In genomic region chr20:49624988-49625387, GRCh38 we compare ENCODE assay signal across 11 cellular contexts. TPM values are rescaled to one million over a fixed set of nuclear protein-coding genes. Genes with fewer than 3 reads are reported as not detected.
DNase-seq lines count a peak whose midpoint lies in the region; ATAC-seq, FAIRE-seq and TF ChIP-seq lines count a peak whose summit lies in the region.
"Not testable (repeated sequence)": the region's sequence is repeated elsewhere in the genome, so short reads cannot be mapped to it uniquely, and the experiment has no call there.
"Had no signal": no experiment of that assay in that cellular context is flagged by ENCODE, and none has a peak within 500 bp of the region (broad histone marks: within the 10 kb centered on the region; RNA-seq: fewer than 3 reads in every experiment).

No MANE protein-coding gene starts in this region.

- H2AFZ ChIP-seq in OCI-LY1 (ENCODE audit: low read length) (peak overlapping the region; percentile 26; the same call in 1 of the 2 replicates), SU-DHL-6 (ENCODE audit: low read depth, low read length, severe bottlenecking) (peak overlapping the region; percentile 40)
- H2AFZ ChIP-seq in H1 (ENCODE audit: low read length); HepG2 (ENCODE audit: low read length); trophoblast cell (ENCODE audit: insufficient read depth, low read length, poor library complexity): not testable (repeated sequence)

- H3K23ac ChIP-seq in H1 (ENCODE audit: insufficient read length); trophoblast cell (ENCODE audit: low read length): not testable (repeated sequence)

- intact Hi-C loops in HepG2 (cut with micrococcal nuclease; ENCODE audit: unreplicated experiment): not testable (repeated sequence)

- 0 out of 2 replicates have a peak overlapping the region, but pooled peaks have one; percentile 10 for H2AK5ac ChIP-seq in H1 (ENCODE audit: low read depth, low read length)
- H2AK5ac ChIP-seq in trophoblast cell (ENCODE audit: low read length): not testable (repeated sequence)

- H2BK120ac ChIP-seq in H1 (replicated peaks; ENCODE audit: low read depth, low read length); trophoblast cell (ENCODE audit: insufficient read depth, low read length, poor library complexity): not testable (repeated sequence)

- H4K5ac ChIP-seq in H1 (ENCODE audit: insufficient read length, low read depth, low read length): not testable (repeated sequence)

- not testable (repeated sequence) for H4K12ac ChIP-seq in trophoblast cell (ENCODE audit: low read depth, low read length)

- not testable (repeated sequence) for H2BK15ac ChIP-seq in H1 (ENCODE audit: low read length)

- H3K18ac ChIP-seq in H1 (ENCODE audit: extremely low read depth, low read length); trophoblast cell (ENCODE audit: low read length): not testable (repeated sequence)

- H3F3A ChIP-seq in OCI-LY1 (ENCODE audit: insufficient read depth, low read length): not testable (repeated sequence)
- H3F3A ChIP-seq in SU-DHL-6 (ENCODE audit: insufficient read depth): peaks cover 80% of the 10 kb centered on the region

- not testable (repeated sequence) for H3K4ac ChIP-seq in H1 (replicated peaks; ENCODE audit: insufficient read length, low read depth, low read length); trophoblast cell (ENCODE audit: low read depth, low read length)

- not testable (repeated sequence) for TF ChIP-seq EP300 in H1 (IDR thresholded peaks at IDR 0.05; ENCODE audit: borderline replicate concordance in 1 of 2, low read depth in 2 of 2, low read length in 2 of 2); HepG2 (IDR thresholded peaks at IDR 0.05; ENCODE audit: low read depth in 2 of 2, low read length in 2 of 2); HepG2 (CRISPR knock-in tag; IDR thresholded peaks at IDR 0.05; ENCODE audit: borderline replicate concordance)

- H4K8ac ChIP-seq in H1 (ENCODE audit: extremely low read depth, insufficient read depth, low read length); trophoblast cell (ENCODE audit: low read depth, low read length): not testable (repeated sequence)

- not testable (repeated sequence) for H4K20me1 ChIP-seq in BLaER1 treated with 17β-estradiol and CSF1 and Interleukin-3, amounts not matched to agents 10 nM and 100 nM; OCI-LY1 (ENCODE audit: insufficient read depth, low read length); SU-DHL-6 (ENCODE audit: low read depth, low read length); H1 (replicated peaks in 1 of 2; ENCODE audit: control insufficient read depth in 1 of 2, insufficient read depth in 2 of 2, low read length in 2 of 2); HepG2 (ENCODE audit: insufficient read depth, low read length)

- TF ChIP-seq RAD21 in H1 (IDR thresholded peaks at IDR 0.05 in 1 of 2, conservative IDR thresholded peaks at IDR 0.05 in 1 of 2; ENCODE audit: low read depth in 2 of 2, low read length in 2 of 2); HepG2 (CRISPR knock-in tag; IDR thresholded peaks at IDR 0.05): not testable (repeated sequence)

- not testable (repeated sequence) for TF ChIP-seq CTCF in OCI-LY1 (IDR thresholded peaks at IDR 0.05; ENCODE audit: low read length); SU-DHL-6 (IDR thresholded peaks at IDR 0.05; ENCODE audit: insufficient read depth, low read length, poor library complexity, severe bottlenecking); H1 (IDR thresholded peaks at IDR 0.05; ENCODE audit: control extremely low read depth in 1 of 3, insufficient read depth in 1 of 3, low read depth in 1 of 3, low read length in 3 of 3); HepG2 (CRISPR knock-in tag; IDR thresholded peaks at IDR 0.05); nephron progenitor cell (IDR thresholded peaks at IDR 0.05)

- peak overlapping the region; percentile 25 for H3K27ac Mint-ChIP-seq in nephron progenitor cell

- H3K4me2 ChIP-seq in BLaER1 treated with 17β-estradiol and CSF1 and Interleukin-3, amounts not matched to agents 10 nM and 100 nM: peak overlapping the region; percentile 46 to 86 (median 74); a peak in 21 of 22 replicates
- H3K4me2 ChIP-seq in OCI-LY1 (ENCODE audit: low read length): peak overlapping the region; percentile 59
- H3K4me2 ChIP-seq in SU-DHL-6 (ENCODE audit: low read depth, low read length, poor library complexity, severe bottlenecking): peak overlapping the region; percentile 69
- peak overlapping the region in 1 of 2 experiments; percentile 71; a peak in 1 of 4 replicates for H3K4me2 ChIP-seq in H1 (ENCODE audit: insufficient read depth in 1 of 2, low read depth in 2 of 2, low read length in 2 of 2)
- H3K4me2 ChIP-seq in HepG2 (ENCODE audit: low read depth, low read length): peak overlapping the region; percentile 74
- H3K4me2 ChIP-seq in trophoblast cell (ENCODE audit: low read length): not testable (repeated sequence)

- in situ Hi-C loops in HepG2 (cut with HindIII; ENCODE audit: extremely low pct_ligation_motif_present, low pct_unique_long_range_greater_than_20kb): not testable (repeated sequence)

- peak overlapping the region in 9 of 11 experiments; percentile 58 to 90 (median 85); a peak in 18 of 22 replicates for H3K27ac ChIP-seq in BLaER1 treated with 17β-estradiol and CSF1 and Interleukin-3, amounts not matched to agents 10 nM and 100 nM
- H3K27ac ChIP-seq in OCI-LY1 (ENCODE audit: low read depth, low read length, poor library complexity, severe bottlenecking) (peak overlapping the region; percentile 97), SU-DHL-6 (ENCODE audit: low read depth, low read length) (peak overlapping the region; percentile 97)
- H3K27ac ChIP-seq in H1 (ENCODE audit: low read depth, low read length); HepG2 (ENCODE audit: extremely low read length, insufficient read depth, low read length); trophoblast cell (ENCODE audit: low read depth, low read length): not testable (repeated sequence)

- peaks cover 40 to 89% (median 75%) of the 10 kb centered on the region in 10 experiments for H3K4me1 ChIP-seq in BLaER1 treated with 17β-estradiol and CSF1 and Interleukin-3, amounts not matched to agents 10 nM and 100 nM
- H3K4me1 ChIP-seq in OCI-LY1 (ENCODE audit: insufficient read depth, low read length, severe bottlenecking): peaks cover 63% of the 10 kb centered on the region
- H3K4me1 ChIP-seq in H1 (replicated peaks in 1 of 4; ENCODE audit: control insufficient read depth in 3 of 4, insufficient read depth in 4 of 4, low read length in 3 of 4): not testable (repeated sequence)
- H3K4me1 ChIP-seq in HepG2 (ENCODE audit: insufficient read depth, low read length): peaks cover 45% of the 10 kb centered on the region
- H3K4me1 ChIP-seq in trophoblast cell (ENCODE audit: control insufficient read depth in 1 of 2, insufficient read depth in 2 of 2, low read length in 2 of 2): peaks cover 11 to 16% of the 10 kb centered on the region in 2 experiments

- not testable (repeated sequence) for H3K4me3 Mint-ChIP-seq in nephron progenitor cell

- H3K27me3 ChIP-seq in BLaER1 treated with 17β-estradiol and CSF1 and Interleukin-3, amounts not matched to agents 10 nM and 100 nM: peaks cover 0 to 12% (median 0%) of the 10 kb centered on the region in 11 experiments; a peak in 2 of 22 replicates
- H3K27me3 ChIP-seq in OCI-LY1 (ENCODE audit: insufficient read depth, low read length); SU-DHL-6 (ENCODE audit: low read length); H1 (replicated peaks in 1 of 4; ENCODE audit: control insufficient read depth in 3 of 4, extremely low read depth in 1 of 4, insufficient read depth in 3 of 4, low read length in 3 of 4); HepG2 (ENCODE audit: control insufficient read depth in 1 of 2, insufficient read depth in 2 of 2, low read length in 2 of 2); trophoblast cell (ENCODE audit: insufficient read depth, low read length): not testable (repeated sequence)

- peaks cover 20 to 35% (median 29%) of the 10 kb centered on the region in 11 experiments for H3K9me3 ChIP-seq in BLaER1 treated with 17β-estradiol and CSF1 and Interleukin-3, amounts not matched to agents 10 nM and 100 nM (replicated peaks in 1 of 11)
- H3K9me3 ChIP-seq in OCI-LY1 (ENCODE audit: low read length); H1 (ENCODE audit: insufficient read depth in 2 of 2, low read depth in 1 of 2, low read length in 1 of 2); HepG2 (ENCODE audit: low read length); trophoblast cell (ENCODE audit: insufficient read depth, low read depth, low read length): not testable (repeated sequence)
- peaks cover 14% of the 10 kb centered on the region; the same call in 1 of the 2 replicates for H3K9me3 ChIP-seq in SU-DHL-6 (ENCODE audit: insufficient read depth, low read length)

- FAIRE-seq in H1 (lab: Jason Lieb, UNC); HepG2 (lab: Jason Lieb, UNC): not testable (repeated sequence)

- peaks cover 29% of the 10 kb centered on the region for H3K4me1 Mint-ChIP-seq in nephron progenitor cell

- CTCF ChIA-PET in H1 (lab: Charles Lee; ENCODE audit: partially characterized antibody): interaction anchor here (0.8 to 1.7 kb wide), 8 partner anchors 10 to 265 kb away, joined by 3 to 7 read pairs (median 4); no protein-coding TSS in a partner anchor
- CTCF ChIA-PET in HepG2 (lab: Yijun Ruan, JAX; ENCODE audit: low intra/inter-chr PET ratio, low total read pairs): not testable (repeated sequence)

- not testable (repeated sequence) for H3K27me3 Mint-ChIP-seq in nephron progenitor cell (ENCODE audit: low read depth, poor library complexity)

- not testable (repeated sequence) for ATAC-seq in HepG2

- TF ChIP-seq POLR2A in H1 (IDR thresholded peaks at IDR 0.05; ENCODE audit: control extremely low read depth in 1 of 2, low read depth in 2 of 2, low read length in 2 of 2); HepG2 (IDR thresholded peaks at IDR 0.05; ENCODE audit: insufficient read depth in 1 of 2, low read depth in 2 of 2, low read length in 2 of 2): not testable (repeated sequence)

- H2BK12ac ChIP-seq in H1 (ENCODE audit: low read depth, low read length); trophoblast cell (ENCODE audit: low read length): not testable (repeated sequence)

- H3K56ac ChIP-seq in H1 (replicated peaks; ENCODE audit: insufficient read length, low read depth, low read length): not testable (repeated sequence)

- peak overlapping the region in 8 of 11 experiments; percentile 68 to 81 (median 74); a peak in 16 of 22 replicates for H3K9ac ChIP-seq in BLaER1 treated with 17β-estradiol and CSF1 and Interleukin-3, amounts not matched to agents 10 nM and 100 nM
- H3K9ac ChIP-seq in OCI-LY1 (ENCODE audit: low read length): peak overlapping the region; percentile 61
- H3K9ac ChIP-seq in SU-DHL-6 (ENCODE audit: low read length); H1 (replicated peaks in 1 of 4; ENCODE audit: extremely low read depth in 1 of 4, low read depth in 3 of 4, low read length in 3 of 4); HepG2 (ENCODE audit: insufficient read depth, low read depth, low read length); trophoblast cell (ENCODE audit: low read length): not testable (repeated sequence)

- DNase-seq in H1 (ENCODE audit: low read depth in 1 of 2, low spot score in 2 of 2); HepG2 (ENCODE audit: low spot score); nephron progenitor cell; trophoblast cell: not testable (repeated sequence)

- POLR2A ChIA-PET in H1 (lab: Charles Lee; ENCODE audit: partially characterized antibody) (interaction anchor here (0.9 to 1.2 kb wide), 2 partner anchors 15 kb away, joined by 3 to 4 read pairs; no protein-coding TSS in a partner anchor), HepG2 (lab: Yijun Ruan, JAX) (interaction anchor here (0.9 kb wide), 1 partner anchor 10 kb away, joined by 4 read pairs; no protein-coding TSS in a partner anchor)

- peaks cover 43% of the 10 kb centered on the region for H3K9me3 Mint-ChIP-seq in nephron progenitor cell

- H3K4me3 ChIP-seq in BLaER1 treated with 17β-estradiol and CSF1 and Interleukin-3, amounts not matched to agents 10 nM and 100 nM; OCI-LY1 (ENCODE audit: low read depth, low read length, poor library complexity, severe bottlenecking); SU-DHL-6 (ENCODE audit: insufficient read depth, low read length, poor library complexity, severe bottlenecking); H1 (ENCODE audit: extremely low read depth in 1 of 4, insufficient read depth in 2 of 4, low read depth in 3 of 4, low read length in 4 of 4); trophoblast cell (ENCODE audit: low read depth, low read length): not testable (repeated sequence)
- peak overlapping the region in 1 of 3 experiments; percentile 13; a peak in 1 of 6 replicates for H3K4me3 ChIP-seq in HepG2 (replicated peaks in 1 of 3; ENCODE audit: insufficient read depth in 1 of 3, low read depth in 2 of 3, low read length in 3 of 3)

- not testable (repeated sequence) for H3K14ac ChIP-seq in H1 (ENCODE audit: insufficient read length); trophoblast cell (ENCODE audit: low read length)

- H3K23me2 ChIP-seq in H1 (ENCODE audit: low read depth, low read length): not testable (repeated sequence)

- not testable (repeated sequence) for H3K36me3 ChIP-seq in BLaER1 treated with 17β-estradiol and CSF1 and Interleukin-3, amounts not matched to agents 10 nM and 100 nM; H1 (ENCODE audit: control insufficient read depth in 2 of 4, insufficient read depth in 4 of 4, low read length in 3 of 4); HepG2 (replicated peaks in 1 of 2; ENCODE audit: control insufficient read depth in 1 of 2, insufficient read depth in 2 of 2, low read length in 2 of 2); trophoblast cell (ENCODE audit: control insufficient read depth in 1 of 2, insufficient read depth in 2 of 2, low read length in 2 of 2)
- peaks cover 15% of the 10 kb centered on the region for H3K36me3 ChIP-seq in OCI-LY1 (ENCODE audit: insufficient read depth, low read length)
- H3K36me3 ChIP-seq in SU-DHL-6 (ENCODE audit: low read length): peaks cover 13% of the 10 kb centered on the region; the same call in 1 of the 2 replicates

- not testable (repeated sequence) for H4K91ac ChIP-seq in H1 (replicated peaks; ENCODE audit: insufficient read length, low read length)
- H4K91ac ChIP-seq in trophoblast cell (ENCODE audit: low read depth, low read length): peak overlapping the region; percentile 4

- WGBS in H1 (ENCODE audit: extremely low coverage in 1 of 2, insufficient coverage in 1 of 2, insufficient read length in 1 of 2, insufficient replicate concordance in 2 of 2, low coverage in 1 of 2, low lambda C conversion rate in 2 of 2, missing lambda C conversion rate in 1 of 2), 2 experiments: 90% methylated on average over 10 of the region's 10 CpGs; no CpG with 5 or more reads in 1 of the 2 experiments
- WGBS in HepG2 (ENCODE audit: low lambda C conversion rate): 67% methylated on average over 10 of the region's 10 CpGs
- WGBS in trophoblast cell (ENCODE audit: extremely low coverage, insufficient coverage, insufficient read length): no CpG with 5 or more reads among the region's 10 CpGs

- BruUV-seq in HepG2 (replicated peaks; lab: Mats Ljungman, UMichigan): not testable (repeated sequence)

- peaks cover 15% of the 10 kb centered on the region for H3K36me3 Mint-ChIP-seq in nephron progenitor cell (ENCODE audit: low read depth)

- H2BK5ac ChIP-seq in H1 (ENCODE audit: low read depth, low read length); trophoblast cell (ENCODE audit: low read depth, low read length, poor library complexity): not testable (repeated sequence)

- not testable (repeated sequence) for H3K9me2 ChIP-seq in OCI-LY1 (ENCODE audit: low read depth, low read length); SU-DHL-6 (replicated peaks; ENCODE audit: insufficient read depth, low read length)

- H3K79me2 ChIP-seq in OCI-LY1 (ENCODE audit: insufficient read depth, low read length); SU-DHL-6 (ENCODE audit: insufficient read depth, low read length); H1 (ENCODE audit: control insufficient read depth in 1 of 2, insufficient read depth in 2 of 2, low read length in 2 of 2); HepG2 (ENCODE audit: insufficient read depth, low read length); trophoblast cell (ENCODE audit: control insufficient read depth, insufficient read depth, low read length, poor library complexity): not testable (repeated sequence)

- H2BK20ac ChIP-seq in H1 (ENCODE audit: low read length): not testable (repeated sequence)

- H3K79me1 ChIP-seq in H1 (ENCODE audit: low read depth, low read length); trophoblast cell (ENCODE audit: low read length): not testable (repeated sequence)

RNA-seq across cellular contexts. Expression of gene PTGIS, which starts 57.1 kb away (rescaled TPM):
- total RNA-seq in H1 (2021; fragmentation: NEBNext Ultra II Directional; extraction: Animal tissue kit (Norgen Biotek cat#: 25700)): 35.5 and 40.2 TPM in 2 replicates
- polyA plus RNA-seq in H1 (2011; rRNA removed): 29.9 and 44.0 TPM in 2 replicates
- 29.9 TPM for polyA plus RNA-seq in H1 (2011; cell fraction: cytosol; rRNA removed)
- 37.9 TPM for polyA plus RNA-seq in H1 (2011; cell fraction: nucleus; rRNA removed)
- polyA plus RNA-seq in H1 (2012, experiment 1 of 2): 22.4 to 30.7 TPM (median 23.3 TPM) in 4 replicates
- polyA plus RNA-seq in H1 (2012, experiment 2 of 2): 22.9 TPM
- polyA plus RNA-seq in H1 (2013, experiment 1 of 2): 23.7 TPM
- 26.0 TPM for polyA plus RNA-seq in H1 (2013, experiment 2 of 2)
- 34.2 and 40.8 TPM in 2 replicates for polyA minus RNA-seq in H1 (2011; rRNA and poly(A)+ RNA removed)
- 28.5 TPM for polyA minus RNA-seq in H1 (2011; cell fraction: cytosol; rRNA and poly(A)+ RNA removed)
- polyA minus RNA-seq in H1 (2011; cell fraction: nucleus; rRNA and poly(A)+ RNA removed): 16.2 TPM
- total RNA-seq in HepG2 (2016; rRNA removed; fragmentation: Illumina TruSeq; extraction: Trizol): not detected in 2 replicates
- not detected in 2 replicates for total RNA-seq in HepG2 (2016; cell fraction: cytosol; rRNA removed; fragmentation: Illumina TruSeq; extraction: Trizol; ENCODE audit: low read depth)
- not detected in 2 replicates for total RNA-seq in HepG2 (2016; cell fraction: insoluble cytoplasmic fraction; rRNA removed; fragmentation: Illumina TruSeq; extraction: Trizol)
- not detected in 2 replicates for total RNA-seq in HepG2 (2016; cell fraction: membrane; rRNA removed; fragmentation: Illumina TruSeq; extraction: Trizol)
- total RNA-seq in HepG2 (2016; cell fraction: nucleus; rRNA removed; fragmentation: Illumina TruSeq; extraction: Trizol): not detected in 2 replicates
- not detected in 2 replicates for polyA plus RNA-seq in HepG2 (2011; rRNA removed)
- polyA plus RNA-seq in HepG2 (2011; cell fraction: cytosol; rRNA removed): not detected in 2 replicates
- polyA plus RNA-seq in HepG2 (2011; cell fraction: nucleus; rRNA removed): not detected in 2 replicates
- polyA plus RNA-seq in HepG2 (2012): not detected in 2 replicates
- not detected in 2 replicates for polyA plus RNA-seq in HepG2 (2016; cell fraction: cytosol; fragmentation: Illumina TruSeq; extraction: Trizol; ENCODE audit: low read depth)
- polyA plus RNA-seq in HepG2 (2016; cell fraction: insoluble cytoplasmic fraction; fragmentation: Illumina TruSeq; extraction: Trizol; ENCODE audit: low read depth): not detected in 2 replicates
- not detected in 2 replicates for polyA plus RNA-seq in HepG2 (2016; cell fraction: membrane; fragmentation: Illumina TruSeq; extraction: Trizol; ENCODE audit: low read depth)
- polyA plus RNA-seq in HepG2 (2016; cell fraction: nucleus; fragmentation: Illumina TruSeq; extraction: Trizol; ENCODE audit: insufficient read depth, low read depth): not detected in 2 replicates
- polyA minus RNA-seq in HepG2 (2011; rRNA and poly(A)+ RNA removed; ENCODE audit: low replicate concordance): not detected in 2 replicates
- not detected in 2 replicates for polyA minus RNA-seq in HepG2 (2011; cell fraction: cytosol; rRNA and poly(A)+ RNA removed)
- not detected in 2 replicates for polyA minus RNA-seq in HepG2 (2011; cell fraction: nucleus; rRNA and poly(A)+ RNA removed)
- 11.2 and 11.8 TPM in 2 replicates for polyA plus RNA-seq in trophoblast cell (2013)
- total RNA-seq: A673; CD4-positive, alpha-beta memory T cell; CD4-positive, CD25-positive, alpha-beta regulatory T cell had no signal
- polyA plus RNA-seq: CD14-positive monocyte; CD4-positive, alpha-beta memory T cell; CD4-positive, CD25-positive, alpha-beta regulatory T cell had no signal

Comparison
In these comparisons a context has a peak if more than half of its experiments do, and no peak if none do; other contexts are left out.
1. RNA of gene PTGIS, which starts 57.1 kb away (total RNA-seq): 35.5 to 40.2 TPM in H1; not detected in HepG2; every median in the first group is over 10 times any median in the second.